In genomic region chr7:73894851-73895441, GRCh38 we compare ENCODE assay signal across 12 cellular contexts. TPM values are rescaled to one million over a fixed set of nuclear protein-coding genes. Genes with fewer than 3 reads are reported as not detected.
DNase-seq lines count a peak whose midpoint lies in the region; ATAC-seq and TF ChIP-seq lines count a peak whose summit lies in the region.
"Had no signal": no experiment of that assay in that cellular context is flagged by ENCODE, and none has a peak within 500 bp of the region (broad histone marks: within the 10 kb centered on the region; RNA-seq: fewer than 3 reads in every experiment).

No MANE protein-coding gene starts in this region.

- no peaks in the 10 kb centered on the region for H3K27me3 ChIP-seq in HCT116 (ENCODE audit: insufficient read depth, low read length)
- no peaks in the 10 kb centered on the region for H3K27me3 ChIP-seq in CD4-positive, alpha-beta T cell (ENCODE audit: control insufficient read depth, insufficient read depth, low read length)
- H3K27me3 ChIP-seq: ovary had no signal

- intact Hi-C loops in HCT116 (cut with micrococcal nuclease), result no loop called here
- intact Hi-C loops in CD4-positive, alpha-beta T cell (cut with DNase I, micrococcal nuclease), result no loop called here

- H3K27ac ChIP-seq in HCT116 (ENCODE audit: low read depth, low read length), result no peak overlapping the region
- no peak overlapping the region for H3K27ac ChIP-seq in CD4-positive, alpha-beta T cell (ENCODE audit: low read depth, low read length)
- H3K27ac ChIP-seq: epithelial cell of prostate, ovary had no signal

- no peak for TF ChIP-seq RAD21 in HCT116 (IDR thresholded peaks at IDR 0.05; ENCODE audit: low read depth)

- no peaks in the 10 kb centered on the region for H3K9me3 ChIP-seq in HCT116 (ENCODE audit: control insufficient read depth in 1 of 2, insufficient read depth in 1 of 2, low read depth in 1 of 2, low read length in 2 of 2)
- no peaks in the 10 kb centered on the region for H3K9me3 ChIP-seq in CD4-positive, alpha-beta T cell (ENCODE audit: control insufficient read depth, low read length)

- ATAC-seq in HCT116 (peak; percentile 76), GM18873 (IDR thresholded peaks at IDR 0.05; ENCODE audit: low FRiP score, unreplicated experiment) (no peak)
- no peak for ATAC-seq in CD4-positive, alpha-beta T cell (ENCODE audit: poor library complexity)

- H3K4me3 ChIP-seq in HCT116 (replicated peaks in 1 of 2; ENCODE audit: low read depth in 1 of 2, low read length in 2 of 2), result no peak overlapping the region
- H3K4me3 ChIP-seq: ovary had no signal

- CTCF ChIA-PET in HCT116 (lab: Charles Lee), result no interaction called here
- CTCF ChIA-PET in CD4-positive, alpha-beta T cell (lab: Charles Lee), result no interaction called here

- H3K9me2 ChIP-seq in HCT116 (ENCODE audit: insufficient read depth), result no peaks in the 10 kb centered on the region

- no peak overlapping the region for H3K27ac Mint-ChIP-seq in CD4-positive, alpha-beta T cell

- H3K36me3 Mint-ChIP-seq in CD4-positive, alpha-beta T cell (ENCODE audit: low read depth), result no peaks in the 10 kb centered on the region

- no peak overlapping the region for H2AFZ ChIP-seq in HCT116 (ENCODE audit: low read depth, low read length, poor library complexity, severe bottlenecking)

- peaks cover 6% of the 10 kb centered on the region for H3K9me3 Mint-ChIP-seq in CD4-positive, alpha-beta T cell

- no peak for TF ChIP-seq CTCF in HCT116 (IDR thresholded peaks at IDR 0.05 in 2 of 3, conservative IDR thresholded peaks at IDR 0.05 in 1 of 3; ENCODE audit: borderline replicate concordance in 1 of 3, insufficient read depth in 1 of 3, low read depth in 2 of 3, low read length in 2 of 3)
- TF ChIP-seq CTCF in CD4-positive, alpha-beta T cell (IDR thresholded peaks at IDR 0.05), result no peak

- no peaks in the 10 kb centered on the region for H3K4me1 Mint-ChIP-seq in CD4-positive, alpha-beta T cell (ENCODE audit: low read depth)

- no peaks in the 10 kb centered on the region for H3K36me3 ChIP-seq in HCT116 (ENCODE audit: control insufficient read depth in 1 of 2, insufficient read depth in 2 of 2, low read length in 2 of 2)
- H3K36me3 ChIP-seq: ovary had no signal

- RAD21 ChIA-PET in HCT116 (lab: Charles Lee; ENCODE audit: low non-redundant PET in 1 of 2, low total read pairs in 2 of 2, uncharacterized antibody in 2 of 2, unreplicated experiment in 2 of 2), result interaction anchor here in 1 of 2 experiments (0.5 kb wide), 1 partner anchor 58 kb away, joined by 3 read pairs; no protein-coding TSS in a partner anchor

- H3K79me2 ChIP-seq in HCT116 (ENCODE audit: insufficient read depth, low read length), result no peaks in the 10 kb centered on the region

- TF ChIP-seq POLR2A in HCT116 (IDR thresholded peaks at IDR 0.05; ENCODE audit: borderline replicate concordance, extremely low read depth, insufficient read depth, insufficient read length), result no peak

- H3K4me2 ChIP-seq in HCT116 (ENCODE audit: low read length), result peak overlapping the region; percentile 40

- H3K4me1 ChIP-seq in HCT116 (ENCODE audit: control insufficient read depth in 1 of 2, insufficient read depth in 2 of 2, low read length in 2 of 2), result peaks cover 6 to 16% of the 10 kb centered on the region in 2 experiments

- POLR2A ChIA-PET in HCT116 (lab: Charles Lee), result no interaction called here
- POLR2A ChIA-PET in CD4-positive, alpha-beta T cell (lab: Charles Lee), result no interaction called here

- no peak overlapping the region for H3K9ac ChIP-seq in HCT116 (ENCODE audit: low read length)

- no peaks in the 10 kb centered on the region for H4K20me1 ChIP-seq in HCT116 (ENCODE audit: insufficient read depth)

- H3K27me3 Mint-ChIP-seq in CD4-positive, alpha-beta T cell, result peaks cover 11% of the 10 kb centered on the region

- no peak for DNase-seq in HCT116 (ENCODE audit: low read depth, low spot score)
- DNase-seq in brain pericyte (ENCODE audit: low read depth, low spot score), result peak; percentile 44
- peak; percentile 98 for DNase-seq in kidney tubule cell (ENCODE audit: low spot score)
- peak; percentile 97 for DNase-seq in stromal cell of bone marrow (ENCODE audit: low read depth)
- DNase-seq in NCI-H2171 treated with DMSO at 0.1 percent for 48 hours (lab: John Stamatoyannopoulos, UW), result no peak
- no peak for DNase-seq in SKM-1 treated with dmso at 0.1 percent for 144 hours (lab: John Stamatoyannopoulos, UW; ENCODE audit: unreplicated experiment)
- no peak for DNase-seq in CD4-positive, alpha-beta T cell
- DNase-seq: activated CD8-positive, alpha-beta memory T cell treated with anti-CD3 and anti-CD28 coated beads, Interleukin-2, amount 50 U/mL, for 4 hours had no signal

- no TSS peak for BruUV-seq in HCT116 (replicated peaks; lab: Mats Ljungman, UMichigan)

- no peak overlapping the region for H3K4me3 Mint-ChIP-seq in CD4-positive, alpha-beta T cell

TF ChIP-seq in HCT116, 20 proteins besides CTCF, POLR2A, EP300 and RAD21:
- TF ChIP-seq, protein P1, sequence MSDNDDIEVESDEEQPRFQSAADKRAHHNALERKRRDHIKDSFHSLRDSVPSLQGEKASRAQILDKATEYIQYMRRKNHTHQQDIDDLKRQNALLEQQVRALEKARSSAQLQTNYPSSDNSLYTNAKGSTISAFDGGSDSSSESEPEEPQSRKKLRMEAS (IDR thresholded peaks at IDR 0.05), result no peak
- no peak for TF ChIP-seq EGR1 (IDR thresholded peaks at IDR 0.05; ENCODE audit: low read depth)
- TF ChIP-seq SP1 (IDR thresholded peaks at IDR 0.05; ENCODE audit: low read depth), result no peak

RNA-seq across cellular contexts. Expression of gene TMEM270, which starts 34.0 kb away (rescaled TPM):
- total RNA-seq in HCT116 (2021; ENCODE audit: unreplicated experiment), result 1.1 TPM
- 0.81 and 0.85 TPM in 2 replicates for polyA plus RNA-seq in HCT116 (2012)
- total RNA-seq in CD4-positive, alpha-beta T cell, result not detected
- total RNA-seq: temporal lobe had no signal
- polyA plus RNA-seq: ovary had no signal

RNA-seq across cellular contexts. Expression of gene METTL27, which starts 52.6 kb away (rescaled TPM):
- total RNA-seq in HCT116 (2021; ENCODE audit: unreplicated experiment), result 30.4 TPM
- 36.9 and 40.2 TPM in 2 replicates for polyA plus RNA-seq in HCT116 (2012)
- total RNA-seq in CD4-positive, alpha-beta T cell, result 1 to 10 TPM; 1.6 to 2.1 TPM

Comparison
In these comparisons a context has a peak if more than half of its experiments do, and no peak if none do; other contexts are left out.
1. DNase-seq: peak in brain pericyte (single experiment), kidney tubule cell (single experiment) and stromal cell of bone marrow (single experiment); none in HCT116 (single experiment), NCI-H2171 treated with DMSO at 0.1 percent for 48 hours (single experiment), SKM-1 treated with dmso at 0.1 percent for 144 hours (single experiment) and CD4-positive, alpha-beta T cell (0 of 10).
2. RNA of gene METTL27, which starts 52.6 kb away (total RNA-seq): 30.4 TPM in HCT116 (single experiment); 1.6 to 2.1 TPM in CD4-positive, alpha-beta T cell; every median in the first group is over 10 times any median in the second.